ENCODE assay signal across 1 cellular context in the genomic region with DNA sequence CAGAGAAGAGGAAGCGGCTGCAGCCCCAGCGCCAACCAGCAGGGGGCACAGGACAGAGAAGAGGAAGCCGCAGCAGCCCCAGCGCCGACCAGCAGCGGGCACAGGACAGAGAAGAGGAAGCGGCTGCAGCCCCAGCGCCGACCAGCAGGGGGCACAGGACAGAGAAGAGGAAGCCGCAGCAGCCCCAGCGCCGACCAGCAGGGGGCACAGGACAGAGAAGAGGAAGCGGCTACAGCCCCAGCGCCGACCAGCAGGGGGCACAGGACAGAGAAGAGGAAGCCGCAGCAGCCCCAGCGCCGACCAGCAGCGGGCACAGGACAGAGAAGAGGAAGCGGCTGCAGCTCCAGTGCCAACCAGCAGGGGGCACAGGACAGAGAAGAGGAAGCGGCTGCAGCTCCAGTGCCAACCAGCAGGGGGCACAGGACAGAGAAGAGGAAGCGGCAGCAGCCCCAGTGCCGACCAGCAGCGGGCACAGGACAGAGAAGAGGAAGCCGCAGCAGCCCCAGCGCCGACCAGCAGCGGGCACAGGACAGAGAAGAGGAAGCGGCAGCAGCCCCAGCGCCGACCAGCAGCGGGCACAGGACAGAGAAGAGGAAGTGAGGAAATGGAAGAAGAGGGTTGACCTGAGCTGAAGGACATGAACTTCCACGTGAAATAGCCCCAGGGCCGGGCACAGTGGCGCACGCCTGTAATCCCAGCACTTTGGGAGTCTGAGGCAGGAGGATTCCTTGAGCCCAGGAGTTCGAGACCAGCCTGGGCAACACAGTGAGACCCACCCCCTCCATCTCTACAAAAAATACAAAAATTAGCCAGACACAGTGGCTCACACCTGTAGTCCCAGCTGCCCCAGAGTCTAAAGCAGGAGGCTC.
TF ChIP-seq lines count a peak whose summit lies in the region.

No MANE protein-coding gene starts in this region.

TF ChIP-seq in HepG2, 621 proteins besides CTCF, POLR2A, EP300 and RAD21:
- TF ChIP-seq, protein P1, sequence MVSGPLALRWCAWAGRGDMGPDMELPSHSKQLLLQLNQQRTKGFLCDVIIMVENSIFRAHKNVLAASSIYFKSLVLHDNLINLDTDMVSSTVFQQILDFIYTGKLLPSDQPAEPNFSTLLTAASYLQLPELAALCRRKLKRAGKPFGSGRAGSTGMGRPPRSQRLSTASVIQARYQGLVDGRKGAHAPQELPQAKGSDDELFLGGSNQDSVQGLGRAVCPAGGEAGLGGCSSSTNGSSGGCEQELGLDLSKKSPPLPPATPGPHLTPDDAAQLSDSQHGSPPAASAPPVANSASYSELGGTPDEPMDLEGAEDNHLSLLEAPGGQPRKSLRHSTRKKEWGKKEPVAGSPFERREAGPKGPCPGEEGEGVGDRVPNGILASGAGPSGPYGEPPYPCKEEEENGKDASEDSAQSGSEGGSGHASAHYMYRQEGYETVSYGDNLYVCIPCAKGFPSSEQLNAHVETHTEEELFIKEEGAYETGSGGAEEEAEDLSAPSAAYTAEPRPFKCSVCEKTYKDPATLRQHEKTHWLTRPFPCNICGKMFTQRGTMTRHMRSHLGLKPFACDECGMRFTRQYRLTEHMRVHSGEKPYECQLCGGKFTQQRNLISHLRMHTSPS (CRISPR knock-in tag; IDR thresholded peaks at IDR 0.05; ENCODE audit: low read depth) = 0 out of 2 replicates have a peak, but pooled peaks have one; percentile 21
- TF ChIP-seq, protein P2, sequence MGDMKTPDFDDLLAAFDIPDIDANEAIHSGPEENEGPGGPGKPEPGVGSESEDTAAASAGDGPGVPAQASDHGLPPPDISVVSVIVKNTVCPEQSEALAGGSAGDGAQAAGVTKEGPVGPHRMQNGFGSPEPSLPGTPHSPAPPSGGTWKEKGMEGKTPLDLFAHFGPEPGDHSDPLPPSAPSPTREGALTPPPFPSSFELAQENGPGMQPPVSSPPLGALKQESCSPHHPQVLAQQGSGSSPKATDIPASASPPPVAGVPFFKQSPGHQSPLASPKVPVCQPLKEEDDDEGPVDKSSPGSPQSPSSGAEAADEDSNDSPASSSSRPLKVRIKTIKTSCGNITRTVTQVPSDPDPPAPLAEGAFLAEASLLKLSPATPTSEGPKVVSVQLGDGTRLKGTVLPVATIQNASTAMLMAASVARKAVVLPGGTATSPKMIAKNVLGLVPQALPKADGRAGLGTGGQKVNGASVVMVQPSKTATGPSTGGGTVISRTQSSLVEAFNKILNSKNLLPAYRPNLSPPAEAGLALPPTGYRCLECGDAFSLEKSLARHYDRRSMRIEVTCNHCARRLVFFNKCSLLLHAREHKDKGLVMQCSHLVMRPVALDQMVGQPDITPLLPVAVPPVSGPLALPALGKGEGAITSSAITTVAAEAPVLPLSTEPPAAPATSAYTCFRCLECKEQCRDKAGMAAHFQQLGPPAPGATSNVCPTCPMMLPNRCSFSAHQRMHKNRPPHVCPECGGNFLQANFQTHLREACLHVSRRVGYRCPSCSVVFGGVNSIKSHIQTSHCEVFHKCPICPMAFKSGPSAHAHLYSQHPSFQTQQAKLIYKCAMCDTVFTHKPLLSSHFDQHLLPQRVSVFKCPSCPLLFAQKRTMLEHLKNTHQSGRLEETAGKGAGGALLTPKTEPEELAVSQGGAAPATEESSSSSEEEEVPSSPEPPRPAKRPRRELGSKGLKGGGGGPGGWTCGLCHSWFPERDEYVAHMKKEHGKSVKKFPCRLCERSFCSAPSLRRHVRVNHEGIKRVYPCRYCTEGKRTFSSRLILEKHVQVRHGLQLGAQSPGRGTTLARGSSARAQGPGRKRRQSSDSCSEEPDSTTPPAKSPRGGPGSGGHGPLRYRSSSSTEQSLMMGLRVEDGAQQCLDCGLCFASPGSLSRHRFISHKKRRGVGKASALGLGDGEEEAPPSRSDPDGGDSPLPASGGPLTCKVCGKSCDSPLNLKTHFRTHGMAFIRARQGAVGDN (CRISPR knock-in tag; IDR thresholded peaks at IDR 0.05) = peak; percentile 14; the same call in 1 of the 2 replicates
- peak; percentile 12; the same call in 1 of the 2 replicates for TF ChIP-seq STAG1 (CRISPR knock-in tag; IDR thresholded peaks at IDR 0.05)
- TF ChIP-seq, protein P3, sequence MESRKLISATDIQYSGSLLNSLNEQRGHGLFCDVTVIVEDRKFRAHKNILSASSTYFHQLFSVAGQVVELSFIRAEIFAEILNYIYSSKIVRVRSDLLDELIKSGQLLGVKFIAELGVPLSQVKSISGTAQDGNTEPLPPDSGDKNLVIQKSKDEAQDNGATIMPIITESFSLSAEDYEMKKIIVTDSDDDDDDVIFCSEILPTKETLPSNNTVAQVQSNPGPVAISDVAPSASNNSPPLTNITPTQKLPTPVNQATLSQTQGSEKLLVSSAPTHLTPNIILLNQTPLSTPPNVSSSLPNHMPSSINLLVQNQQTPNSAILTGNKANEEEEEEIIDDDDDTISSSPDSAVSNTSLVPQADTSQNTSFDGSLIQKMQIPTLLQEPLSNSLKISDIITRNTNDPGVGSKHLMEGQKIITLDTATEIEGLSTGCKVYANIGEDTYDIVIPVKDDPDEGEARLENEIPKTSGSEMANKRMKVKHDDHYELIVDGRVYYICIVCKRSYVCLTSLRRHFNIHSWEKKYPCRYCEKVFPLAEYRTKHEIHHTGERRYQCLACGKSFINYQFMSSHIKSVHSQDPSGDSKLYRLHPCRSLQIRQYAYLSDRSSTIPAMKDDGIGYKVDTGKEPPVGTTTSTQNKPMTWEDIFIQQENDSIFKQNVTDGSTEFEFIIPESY (CRISPR knock-in tag; IDR thresholded peaks at IDR 0.05) = peak; percentile 74; the same call in 1 of the 2 replicates
- TF ChIP-seq PRPF4 (IDR thresholded peaks at IDR 0.05; ENCODE audit: low read depth, low read length, poor library complexity, severe bottlenecking) = peak; percentile 96
- 0 out of 2 replicates have a peak, but pooled peaks have one; percentile 19 for TF ChIP-seq ELF1 (CRISPR knock-in tag; IDR thresholded peaks at IDR 0.05)
- TF ChIP-seq HNRNPL (IDR thresholded peaks at IDR 0.05; ENCODE audit: low read depth, low read length) = peak; percentile 76; the same call in 1 of the 2 replicates
- peak; percentile 74; the same call in 1 of the 2 replicates for TF ChIP-seq ZNF121 (CRISPR knock-in tag; IDR thresholded peaks at IDR 0.05)
